10 cellular contexts compared by ENCODE assay signal in genomic region chrX:12702509-12703091, GRCh38.
DNase-seq lines count a peak whose midpoint lies in the region; ATAC-seq and TF ChIP-seq lines count a peak whose summit lies in the region.
"Had no signal": no experiment of that assay in that cellular context is flagged by ENCODE, and none has a peak within 500 bp of the region (broad histone marks: within the 10 kb centered on the region; RNA-seq: fewer than 3 reads in every experiment).

No MANE protein-coding gene starts in this region.

- 0 out of 2 replicates have a peak, but pooled peaks have one; percentile 32 for ATAC-seq in HCT116
- ATAC-seq in right lobe of liver, result no peak
- ATAC-seq in GM21528 (IDR thresholded peaks at IDR 0.05; ENCODE audit: low FRiP score, unreplicated experiment), result no peak
- no peak for ATAC-seq in HG02678 (IDR thresholded peaks at IDR 0.05; ENCODE audit: unreplicated experiment)

- H3K9me3 ChIP-seq in HCT116 (ENCODE audit: control insufficient read depth in 1 of 2, insufficient read depth in 1 of 2, low read depth in 1 of 2, low read length in 2 of 2) (no peaks in the 10 kb centered on the region), right lobe of liver (no peaks in the 10 kb centered on the region)
- H3K9me3 ChIP-seq: BLaER1 had no signal

- POLR2A ChIA-PET in HCT116 (lab: Charles Lee), result no interaction called here

- TF ChIP-seq RAD21 in HCT116 (IDR thresholded peaks at IDR 0.05; ENCODE audit: low read depth), result peak; percentile 54

- BruUV-seq in HCT116 (replicated peaks; lab: Mats Ljungman, UMichigan), result no TSS peak

- H3K4me1 ChIP-seq in HCT116 (ENCODE audit: control insufficient read depth in 1 of 2, insufficient read depth in 2 of 2, low read length in 2 of 2) (no peaks in the 10 kb centered on the region), right lobe of liver (no peaks in the 10 kb centered on the region)
- H3K4me1 ChIP-seq: BLaER1 had no signal

- H3K36me3 ChIP-seq in HCT116 (ENCODE audit: control insufficient read depth in 1 of 2, insufficient read depth in 2 of 2, low read length in 2 of 2) (no peaks in the 10 kb centered on the region), right lobe of liver (no peaks in the 10 kb centered on the region)
- H3K36me3 ChIP-seq: BLaER1 had no signal

- DNase-seq in NCI-H1694 (lab: John Stamatoyannopoulos, UW) (peak; percentile 0), NCI-H1694 treated with DMSO at 0.1 percent for 48 hours (lab: John Stamatoyannopoulos, UW) (no peak), HCT116 (ENCODE audit: low read depth, low spot score) (peak; percentile 3), right lobe of liver (no peak), activated T-cell treated with anti-CD3 and anti-CD28 coated beads for 4 hours (no peak)
- peak; percentile 2 to 5 for DNase-seq in activated CD4-positive, alpha-beta T cell treated with anti-CD3 and anti-CD28 coated beads, Interleukin-2, amount 50 U/mL, for 48 hours
- DNase-seq: NCI-H1436 had no signal

- intact Hi-C loops in HCT116 (cut with micrococcal nuclease), result loop anchor here (2.0 to 5.0 kb wide), 4 partner anchors 68 to 1330 kb away; no protein-coding TSS in a partner anchor
- intact Hi-C loops in right lobe of liver (cut with DNase I), result no loop called here

- no peak overlapping the region for H3K4me3 ChIP-seq in HCT116 (replicated peaks in 1 of 2; ENCODE audit: low read depth in 1 of 2, low read length in 2 of 2)
- no peak overlapping the region for H3K4me3 ChIP-seq in right lobe of liver
- H3K4me3 ChIP-seq: BLaER1 had no signal

- no peak overlapping the region for H3K4me2 ChIP-seq in HCT116 (ENCODE audit: low read length)
- H3K4me2 ChIP-seq: BLaER1 had no signal

- no peaks in the 10 kb centered on the region for H3K9me2 ChIP-seq in HCT116 (ENCODE audit: insufficient read depth)

- H3K9ac ChIP-seq in HCT116 (ENCODE audit: low read length), result no peak overlapping the region
- H3K9ac ChIP-seq: BLaER1 had no signal

- 77% methylated on average over 3 of the region's 3 CpGs for WGBS in right lobe of liver (ENCODE audit: insufficient coverage, low coverage, low lambda C conversion rate, missing lambda C conversion rate)

- RAD21 ChIA-PET in HCT116 (lab: Charles Lee; ENCODE audit: low non-redundant PET in 1 of 2, low total read pairs in 2 of 2, uncharacterized antibody in 2 of 2, unreplicated experiment in 2 of 2), result no interaction called here

- TF ChIP-seq POLR2A in HCT116 (IDR thresholded peaks at IDR 0.05; ENCODE audit: borderline replicate concordance, extremely low read depth, insufficient read depth, insufficient read length) (no peak), right lobe of liver (IDR thresholded peaks at IDR 0.05) (no peak)

- TF ChIP-seq CTCF in HCT116 (IDR thresholded peaks at IDR 0.05 in 2 of 3, conservative IDR thresholded peaks at IDR 0.05 in 1 of 3; ENCODE audit: borderline replicate concordance in 1 of 3, insufficient read depth in 1 of 3, low read depth in 2 of 3, low read length in 2 of 3) (peak; percentile 43 to 60 (median 55); a peak in 5 of 6 replicates), right lobe of liver (IDR thresholded peaks at IDR 0.05) (peak in 3 of 4 donors; percentile 13 to 27 (median 18))

- no peaks in the 10 kb centered on the region for H3K79me2 ChIP-seq in HCT116 (ENCODE audit: insufficient read depth, low read length)

- CTCF ChIA-PET in HCT116 (lab: Charles Lee), result interaction anchor here (2.2 kb wide), 1 partner anchor 68 kb away, joined by 16 read pairs; no protein-coding TSS in a partner anchor

- no peaks in the 10 kb centered on the region for H4K20me1 ChIP-seq in HCT116 (ENCODE audit: insufficient read depth)
- H4K20me1 ChIP-seq: BLaER1 had no signal

- 0 out of 2 replicates have a peak, but pooled peaks cover 3% of the 10 kb centered on the region for H3K27me3 ChIP-seq in HCT116 (ENCODE audit: insufficient read depth, low read length)
- H3K27me3 ChIP-seq in right lobe of liver, result peaks cover 0 to 5% of the 10 kb centered on the region in 2 donors

- H2AFZ ChIP-seq in HCT116 (ENCODE audit: low read depth, low read length, poor library complexity, severe bottlenecking), result no peak overlapping the region

- H3K27ac ChIP-seq in HCT116 (ENCODE audit: low read depth, low read length) (no peak overlapping the region), right lobe of liver (no peak overlapping the region)
- H3K27ac ChIP-seq: BLaER1 had no signal

TF ChIP-seq in HCT116, 20 proteins besides CTCF, POLR2A, EP300 and RAD21:
- TF ChIP-seq EGR1 (IDR thresholded peaks at IDR 0.05; ENCODE audit: low read depth) (no peak), CEBPB (IDR thresholded peaks at IDR 0.05; ENCODE audit: low read depth) (no peak), YY1 (IDR thresholded peaks at IDR 0.05; ENCODE audit: extremely low read depth, insufficient replicate concordance, low read depth, low read length) (no peak), SP1 (IDR thresholded peaks at IDR 0.05; ENCODE audit: low read depth) (no peak), CBX3 (IDR thresholded peaks at IDR 0.05; ENCODE audit: low read depth) (no peak), TCF7L2 (IDR thresholded peaks at IDR 0.05; ENCODE audit: borderline replicate concordance, extremely low read depth, insufficient read depth, insufficient read length) (no peak), ZBTB33 (IDR thresholded peaks at IDR 0.05; ENCODE audit: extremely low read depth, insufficient replicate concordance, low read length) (no peak), SIN3A (IDR thresholded peaks at IDR 0.05; ENCODE audit: low read depth) (no peak), REST (IDR thresholded peaks at IDR 0.05; ENCODE audit: low read depth) (no peak), MAX (IDR thresholded peaks at IDR 0.05) (no peak), POLR2AphosphoS5 (IDR thresholded peaks at IDR 0.05; ENCODE audit: low read depth, low read length) (no peak), FOSL1 (IDR thresholded peaks at IDR 0.05; ENCODE audit: low read depth) (no peak), EZH2phosphoT487 (IDR thresholded peaks at IDR 0.05; ENCODE audit: borderline replicate concordance) (no peak), JUND (IDR thresholded peaks at IDR 0.05) (no peak)

Comparison
In these comparisons a context has a peak if more than half of its experiments do, and no peak if none do; other contexts are left out.
1. DNase-seq: peak in NCI-H1694 (single experiment), HCT116 (single experiment) and activated CD4-positive, alpha-beta T cell treated with anti-CD3 and anti-CD28 coated beads, Interleukin-2, amount 50 U/mL, for 48 hours (2 of 2); none in NCI-H1694 treated with DMSO at 0.1 percent for 48 hours (single experiment), right lobe of liver (0 of 3) and activated T-cell treated with anti-CD3 and anti-CD28 coated beads for 4 hours (single experiment).